23 cellular contexts compared by ENCODE assay signal in genomic region chr10:119694608-119695007, GRCh38. TPM values are rescaled to one million over a fixed set of nuclear protein-coding genes. Genes with fewer than 3 reads are reported as not detected.
DNase-seq lines count a peak whose midpoint lies in the region; ATAC-seq, FAIRE-seq and TF ChIP-seq lines count a peak whose summit lies in the region.
"Had no signal": no experiment of that assay in that cellular context is flagged by ENCODE, and none has a peak within 500 bp of the region (broad histone marks: within the 10 kb centered on the region; RNA-seq: fewer than 3 reads in every experiment).

No MANE protein-coding gene starts in this region.

- H3K36me3 Mint-ChIP-seq in immature natural killer cell (peaks cover 0 to 3% (median 3%) of the 10 kb centered on the region in 3 donors), nephron progenitor cell (ENCODE audit: low read depth) (no peaks in the 10 kb centered on the region)
- H3K36me3 Mint-ChIP-seq in stimulated activated memory B cell treated with anti-CD40 and anti-IgM and Interleukin-4, amounts not matched to agents 10 μg/mL and 1 μg/mL and 100 μg/mL, for 72 hours = peaks cover 6% of the 10 kb centered on the region
- H3K36me3 Mint-ChIP-seq: CD4-positive, CD25-positive, alpha-beta regulatory T cell; CD8-positive, alpha-beta T cell had no signal

- TF ChIP-seq POLR2A in stomach (IDR thresholded peaks at IDR 0.05) (no peak), GM12892 (IDR thresholded peaks at IDR 0.05; ENCODE audit: low read depth, low read length) (no peak), GM18505 (IDR thresholded peaks at IDR 0.05; ENCODE audit: borderline replicate concordance, extremely low read depth, insufficient read depth, insufficient read length) (no peak)

- no peak for ATAC-seq in stimulated activated memory B cell treated with anti-CD40 and anti-IgM and Interleukin-4, amounts not matched to agents 10 μg/mL and 1 μg/mL and 100 μg/mL, for 72 hours
- ATAC-seq in GM18505 (IDR thresholded peaks at IDR 0.05; ENCODE audit: unreplicated experiment) = no peak
- ATAC-seq: CD8-positive, alpha-beta T cell; GM23338; HCT116 had no signal

- H3K27ac Mint-ChIP-seq in immature natural killer cell (peak overlapping the region; percentile 74 to 93 (median 88)), nephron progenitor cell (peak overlapping the region; percentile 79)
- H3K27ac Mint-ChIP-seq in stimulated activated memory B cell treated with anti-CD40 and anti-IgM and Interleukin-4, amounts not matched to agents 10 μg/mL and 1 μg/mL and 100 μg/mL, for 72 hours = peak overlapping the region; percentile 55
- H3K27ac Mint-ChIP-seq: B cell; CD4-positive, CD25-positive, alpha-beta regulatory T cell; CD8-positive, alpha-beta T cell; GM23338; H9; HFFc6 had no signal

- WGBS in stomach, 5 donors = 88 to 95% (median 92%) methylated on average over 5 to 7 of the region's 7 CpGs

- H3K9me3 Mint-ChIP-seq in immature natural killer cell (no peaks in the 10 kb centered on the region), nephron progenitor cell (peaks cover 22% of the 10 kb centered on the region)
- no peaks in the 10 kb centered on the region for H3K9me3 Mint-ChIP-seq in stimulated activated memory B cell treated with anti-CD40 and anti-IgM and Interleukin-4, amounts not matched to agents 10 μg/mL and 1 μg/mL and 100 μg/mL, for 72 hours
- H3K9me3 Mint-ChIP-seq: CD4-positive, CD25-positive, alpha-beta regulatory T cell; CD8-positive, alpha-beta T cell had no signal

- no peak overlapping the region for H3K27ac ChIP-seq in stomach
- H3K27ac ChIP-seq: BLaER1, C4-2B had no signal

- H3K4me3 Mint-ChIP-seq in immature natural killer cell (peak overlapping the region in 4 of 5 donors; percentile 17 to 83 (median 67)), nephron progenitor cell (no peak overlapping the region)
- H3K4me3 Mint-ChIP-seq in stimulated activated memory B cell treated with anti-CD40 and anti-IgM and Interleukin-4, amounts not matched to agents 10 μg/mL and 1 μg/mL and 100 μg/mL, for 72 hours = no peak overlapping the region
- H3K4me3 Mint-ChIP-seq: B cell; CD4-positive, CD25-positive, alpha-beta regulatory T cell; CD8-positive, alpha-beta T cell; GM23338; H9; HFFc6 had no signal

- no peak for DNase-seq in immature natural killer cell
- DNase-seq in myocyte (ENCODE audit: low read depth) = peak; percentile 88
- DNase-seq in nephron progenitor cell = no peak
- no peak for DNase-seq in stomach
- no peak for DNase-seq in GM12892 (ENCODE audit: insufficient read length)
- no peak for DNase-seq in A172 (ENCODE audit: low spot score)
- DNase-seq: Caco-2; CD4-positive, CD25-positive, alpha-beta regulatory T cell; CD8-positive, alpha-beta T cell; DMS153; DND-41; H9; HFFc6 had no signal

- H3K36me3 ChIP-seq in stomach = no peaks in the 10 kb centered on the region
- H3K36me3 ChIP-seq: BLaER1 had no signal

- intact Hi-C loops in stomach (cut with DNase I; ENCODE audit: low total_unique reads) = no loop called here

- peaks cover 0 to 10% (median 0%) of the 10 kb centered on the region in 3 donors for H3K27me3 ChIP-seq in stomach
- H3K27me3 ChIP-seq: BLaER1 had no signal

- H3K27me3 Mint-ChIP-seq in immature natural killer cell (ENCODE audit: low read depth in 3 of 3) (peaks cover 0 to 6% (median 3%) of the 10 kb centered on the region in 3 donors), nephron progenitor cell (ENCODE audit: low read depth, poor library complexity) (peaks cover 16% of the 10 kb centered on the region)
- H3K27me3 Mint-ChIP-seq in stimulated activated memory B cell treated with anti-CD40 and anti-IgM and Interleukin-4, amounts not matched to agents 10 μg/mL and 1 μg/mL and 100 μg/mL, for 72 hours = no peaks in the 10 kb centered on the region
- H3K27me3 Mint-ChIP-seq: B cell had no signal

- no peaks in the 10 kb centered on the region for H3K9me3 ChIP-seq in stomach
- H3K9me3 ChIP-seq: Caco-2 had no signal

- H3K4me1 ChIP-seq in stomach = no peaks in the 10 kb centered on the region
- H3K4me1 ChIP-seq: Caco-2 had no signal

- no peak overlapping the region for H3K4me3 ChIP-seq in stomach
- H3K4me3 ChIP-seq: BLaER1, GM23338 had no signal

- FAIRE-seq in GM12892 (lab: Jason Lieb, UNC) = no peak
- FAIRE-seq: A204.1, G401.6, GM18507 had no signal

- no peak for TF ChIP-seq EP300 in stomach (IDR thresholded peaks at IDR 0.05)

- TF ChIP-seq CTCF in nephron progenitor cell (IDR thresholded peaks at IDR 0.05) = no peak
- no peak for TF ChIP-seq CTCF in stomach (IDR thresholded peaks at IDR 0.05)

- H3K4me1 Mint-ChIP-seq in immature natural killer cell = peaks cover 43 to 49% of the 10 kb centered on the region in 2 donors
- peaks cover 38% of the 10 kb centered on the region for H3K4me1 Mint-ChIP-seq in nephron progenitor cell
- H3K4me1 Mint-ChIP-seq in stimulated activated memory B cell treated with anti-CD40 and anti-IgM and Interleukin-4, amounts not matched to agents 10 μg/mL and 1 μg/mL and 100 μg/mL, for 72 hours = peaks cover 48% of the 10 kb centered on the region

RNA-seq across cellular contexts. Expression of gene INPP5F, which starts 31.2 kb away (rescaled TPM):
- polyA plus RNA-seq in immature natural killer cell (1 to 10 TPM; 6.7 to 8.0 (median 6.8) TPM), stomach (1 to 10 TPM; 4.6 to 8.7 (median 4.9) TPM)
- total RNA-seq in myocyte (11.4 and 34.9 TPM in 2 replicates), stomach (10 to 100 TPM; 15.4 to 25.7 (median 20.3) TPM)
- 10.3 TPM for polyA plus RNA-seq in myocyte (2012)
- polyA plus RNA-seq in GM12892 (2012; ENCODE audit: missing spikeins) = 11.8 TPM
- total RNA-seq in A172 (2014; rRNA removed; shearing (Covaris generic)) = 23.5 and 33.2 TPM in 2 replicates

RNA-seq across cellular contexts. Expression of gene BAG3, which starts 43.4 kb away (rescaled TPM):
- polyA plus RNA-seq in immature natural killer cell = 1 to 10 TPM in 2 of 3 donors, under 1 TPM in 1; 0.57 to 3.1 (median 2.2) TPM
- total RNA-seq in myocyte = 18.7 and 42.6 TPM in 2 replicates
- polyA plus RNA-seq in myocyte (2012) = 56.3 TPM
- total RNA-seq in stomach = 100 to 1,000 TPM in 1 of 5 donors, 10 to 100 TPM in 3, 1 to 10 TPM in 1; 8.4 to 113 (median 27.8) TPM
- polyA plus RNA-seq in stomach = 10 to 100 TPM; 18.9 to 37.8 (median 26.9) TPM
- 3.7 TPM for polyA plus RNA-seq in GM12892 (2012; ENCODE audit: missing spikeins)
- 31.0 and 39.8 TPM in 2 replicates for total RNA-seq in A172 (2014; rRNA removed; shearing (Covaris generic))

Comparison
In these comparisons a context has a peak if more than half of its experiments do, and no peak if none do; other contexts are left out.
1. H3K4me3 Mint-ChIP-seq: peak in immature natural killer cell (4 of 5); none in nephron progenitor cell (single experiment) and stimulated activated memory B cell treated with anti-CD40 and anti-IgM and Interleukin-4, amounts not matched to agents 10 μg/mL and 1 μg/mL and 100 μg/mL, for 72 hours (single experiment).
2. Peak in every context shown above with its lines, with median percentiles within 50 percentile points of each other: H3K27ac Mint-ChIP-seq.